1 cellular context compared by ENCODE assay signal in genomic region chr11:96303980-96304379, GRCh38.
TF ChIP-seq lines count a peak whose summit lies in the region.

No MANE protein-coding gene starts in this region.

TF ChIP-seq in K562, 482 proteins besides CTCF, POLR2A, EP300 and RAD21 (continued from another document and continues in another):
- TF ChIP-seq PBX2 (CRISPR knock-in tag; IDR thresholded peaks at IDR 0.05; ENCODE audit: low read depth) (no peak), PBX2 (tag; conservative IDR thresholded peaks at IDR 0.05; ENCODE audit: low read depth) (no peak), HDAC8 (tag; IDR thresholded peaks at IDR 0.05) (no peak), NR2C2 (CRISPR knock-in tag; IDR thresholded peaks at IDR 0.05) (no peak), NR2C2 (tag; IDR thresholded peaks at IDR 0.05) (no peak), ID3 (CRISPR knock-in tag; IDR thresholded peaks at IDR 0.05) (no peak), ID3 (tag; IDR thresholded peaks at IDR 0.05) (no peak), FOXP1 (CRISPR knock-in tag; IDR thresholded peaks at IDR 0.05) (no peak), ARID3B (CRISPR knock-in tag; IDR thresholded peaks at IDR 0.05; ENCODE audit: borderline replicate concordance) (no peak), SMC3 (conservative IDR thresholded peaks at IDR 0.05; ENCODE audit: insufficient read depth, low read depth, low read length) (no peak), DPF2 (IDR thresholded peaks at IDR 0.05) (0 out of 2 replicates have a peak, but pooled peaks have one; percentile 33), RFX7 (CRISPR knock-in tag; IDR thresholded peaks at IDR 0.05) (no peak), GMEB1 (CRISPR knock-in tag; IDR thresholded peaks at IDR 0.05) (no peak), IRF2 (CRISPR knock-in tag; IDR thresholded peaks at IDR 0.05) (no peak), SNIP1 (IDR thresholded peaks at IDR 0.05; ENCODE audit: low read depth) (no peak), GTF2B (IDR thresholded peaks at IDR 0.05; ENCODE audit: extremely low read depth, insufficient read length) (no peak), AFF1 (IDR thresholded peaks at IDR 0.05; ENCODE audit: low read depth in 1 of 2, partially characterized antibody in 2 of 2) (no peak), BDP1 (IDR thresholded peaks at IDR 0.05; ENCODE audit: insufficient read depth, insufficient read length) (no peak), CAMTA2 (CRISPR knock-in tag; conservative IDR thresholded peaks at IDR 0.05) (no peak), ZFP36 (IDR thresholded peaks at IDR 0.05; ENCODE audit: low read depth, low read length, partially characterized antibody) (no peak), ZNF830 (CRISPR knock-in tag; IDR thresholded peaks at IDR 0.05) (no peak), ZKSCAN1 (IDR thresholded peaks at IDR 0.05; ENCODE audit: low read depth, low read length) (no peak), MED1 (CRISPR knock-in tag; IDR thresholded peaks at IDR 0.05; ENCODE audit: borderline replicate concordance) (no peak), HDAC2 (IDR thresholded peaks at IDR 0.05) (peak; percentile 98), ZNF609 (CRISPR knock-in tag; IDR thresholded peaks at IDR 0.05; ENCODE audit: borderline replicate concordance) (no peak), SUPT5H (IDR thresholded peaks at IDR 0.05) (no peak), IFI16 (CRISPR knock-in tag; IDR thresholded peaks at IDR 0.05) (no peak), ZNF239 (CRISPR knock-in tag; IDR thresholded peaks at IDR 0.05) (no peak), ZKSCAN3 (CRISPR knock-in tag; IDR thresholded peaks at IDR 0.05) (no peak), RNF2 (IDR thresholded peaks at IDR 0.05) (no peak), HDAC1 (IDR thresholded peaks at IDR 0.05) (peak in 1 of 2 experiments; percentile 98; a peak in 2 of 4 replicates), ATF1 (CRISPR knock-in tag; IDR thresholded peaks at IDR 0.05) (no peak), ATF1 (tag; IDR thresholded peaks at IDR 0.05) (no peak), PTRF (tag; IDR thresholded peaks at IDR 0.05) (no peak), MITF (IDR thresholded peaks at IDR 0.05) (no peak), RBM17 (IDR thresholded peaks at IDR 0.05; ENCODE audit: borderline replicate concordance, low read depth, low read length) (no peak), TCF3 (CRISPR knock-in tag; IDR thresholded peaks at IDR 0.05) (peak; percentile 71), SMARCA5 (IDR thresholded peaks at IDR 0.05) (no peak), FOSL1 (tag; conservative IDR thresholded peaks at IDR 0.05) (no peak), HBP1 (CRISPR knock-in tag; IDR thresholded peaks at IDR 0.05) (no peak), TAF9B (IDR thresholded peaks at IDR 0.05; ENCODE audit: partially characterized antibody) (no peak), E2F6 (IDR thresholded peaks at IDR 0.05; ENCODE audit: borderline replicate concordance in 1 of 2, extremely low read depth in 1 of 2, insufficient read depth in 1 of 2, insufficient read length in 1 of 2, low read depth in 1 of 2, low read length in 1 of 2, poor library complexity in 1 of 2, severe bottlenecking in 1 of 2) (no peak), JUND (IDR thresholded peaks at IDR 0.05; ENCODE audit: borderline replicate concordance, low read depth, low read length) (no peak), JUND (tag; IDR thresholded peaks at IDR 0.05; ENCODE audit: borderline replicate concordance, low read depth, low read length) (peak; percentile 40; the same call in 1 of the 3 replicates), THAP7 (CRISPR knock-in tag; IDR thresholded peaks at IDR 0.05) (no peak)
